9 cellular contexts compared by ENCODE assay signal in genomic region chr1:171052977-171053376, GRCh38. TPM values are rescaled to one million over a fixed set of nuclear protein-coding genes. Genes with fewer than 3 reads are reported as not detected.
"Had no signal": no experiment of that assay in that cellular context is flagged by ENCODE, and none has a peak within 500 bp of the region (broad histone marks: within the 10 kb centered on the region; RNA-seq: fewer than 3 reads in every experiment).

No MANE protein-coding gene starts in this region.

- H3K36me3 Mint-ChIP-seq: IgD-negative memory B cell had no signal

- H3K27ac ChIP-seq: HL-60 had no signal

- ATAC-seq: HepG2, K562 had no signal

- H3K27ac Mint-ChIP-seq: IgD-negative memory B cell had no signal

- H3K4me1 Mint-ChIP-seq: IgD-negative memory B cell had no signal

- FAIRE-seq: HepG2, HTR-8/SVneo, K562 had no signal

- H3K4me3 Mint-ChIP-seq: IgD-negative memory B cell had no signal

- H3K4me3 ChIP-seq: K562 had no signal

- DNase-seq: IMR-90, KBM-7 had no signal

RNA-seq across cellular contexts. Expression of gene FMO3, which starts 37.7 kb away (rescaled TPM):
- total RNA-seq: HepG2, HT-29, HT1080, K562 had no signal
- polyA plus RNA-seq: HepG2, IgD-negative memory B cell, K562 had no signal
